ENCODE assay signal across 10 cellular contexts in genomic region chr19:58556633-58557252, GRCh38. TPM values are rescaled to one million over a fixed set of nuclear protein-coding genes. Genes with fewer than 3 reads are reported as not detected.
DNase-seq lines count a peak whose midpoint lies in the region; ATAC-seq and TF ChIP-seq lines count a peak whose summit lies in the region.
"Had no signal": no experiment of that assay in that cellular context is flagged by ENCODE, and none has a peak within 500 bp of the region (broad histone marks: within the 10 kb centered on the region; RNA-seq: fewer than 3 reads in every experiment).

No MANE protein-coding gene starts in this region.

- peak overlapping the region; percentile 90 for H3K27ac Mint-ChIP-seq in progenitor cell of endocrine pancreas

- peaks cover 10% of the 10 kb centered on the region for H3K36me3 Mint-ChIP-seq in progenitor cell of endocrine pancreas (ENCODE audit: insufficient read depth)

- TF ChIP-seq CTCF in DOHH2 (IDR thresholded peaks at IDR 0.05; ENCODE audit: low read depth, low read length, poor library complexity, severe bottlenecking) (no peak), RWPE2 (IDR thresholded peaks at IDR 0.05; ENCODE audit: poor library complexity, severe bottlenecking) (no peak), progenitor cell of endocrine pancreas (IDR thresholded peaks at IDR 0.05; ENCODE audit: unreplicated experiment) (no peak), body of pancreas (IDR thresholded peaks at IDR 0.05) (no peak)

- H3K9me3 Mint-ChIP-seq in progenitor cell of endocrine pancreas (ENCODE audit: low read depth): no peaks in the 10 kb centered on the region

- 43 to 49% methylated on average over 11 of the region's 11 CpGs for WGBS in body of pancreas, 2 donors

- DNase-seq in RWPE2 (ENCODE audit: low spot score): no peak
- DNase-seq in epithelial cell of prostate (ENCODE audit: low read depth, low spot score): no peak
- DNase-seq in progenitor cell of endocrine pancreas (ENCODE audit: low spot score, unreplicated experiment): no peak
- DNase-seq in HuH-7 (ENCODE audit: low spot score): no peak
- no peak for DNase-seq in NOMO-1 treated with DMSO at 0.1 percent for 48 hours (lab: John Stamatoyannopoulos, UW; ENCODE audit: unreplicated experiment)
- no peak for DNase-seq in DMS153 treated with DMSO at 0.1 percent for 48 hours (lab: John Stamatoyannopoulos, UW; ENCODE audit: unreplicated experiment)
- no peak for DNase-seq in body of pancreas
- DNase-seq: foreskin melanocyte, NCI-H69 had no signal

- H3K4me3 Mint-ChIP-seq in progenitor cell of endocrine pancreas (ENCODE audit: low read depth): peak overlapping the region; percentile 92

- peaks cover 51% of the 10 kb centered on the region for H3F3A ChIP-seq in DOHH2 (ENCODE audit: control insufficient read depth, insufficient read depth)

- peaks cover 40% of the 10 kb centered on the region for H3K4me1 Mint-ChIP-seq in progenitor cell of endocrine pancreas (ENCODE audit: low read depth)

- intact Hi-C loops in body of pancreas (cut with DNase I): no loop called here

- H3K27ac ChIP-seq in DOHH2 (ENCODE audit: low read depth, low read length) (peak overlapping the region; percentile 67), RWPE2 (ENCODE audit: poor library complexity, severe bottlenecking) (peak overlapping the region; percentile 90), epithelial cell of prostate (peak overlapping the region; percentile 98), body of pancreas (peak overlapping the region in 2 of 4 donors; percentile 29 to 100)

- TF ChIP-seq POLR2A in body of pancreas (IDR thresholded peaks at IDR 0.05): no peak

- H3K79me2 ChIP-seq in DOHH2 (ENCODE audit: control insufficient read depth, low read length): peaks cover 49% of the 10 kb centered on the region

- H3K9me2 ChIP-seq in DOHH2 (replicated peaks; ENCODE audit: control insufficient read depth, low read length): no peaks in the 10 kb centered on the region

- H3K4me1 ChIP-seq in DOHH2 (ENCODE audit: control insufficient read depth, low read length) (peaks cover 71% of the 10 kb centered on the region), RWPE2 (ENCODE audit: insufficient read depth, poor library complexity, severe bottlenecking) (no peaks in the 10 kb centered on the region), body of pancreas (peaks cover 56% of the 10 kb centered on the region)

- H3K36me3 ChIP-seq in DOHH2 (ENCODE audit: control insufficient read depth, low read length): peaks cover 60% of the 10 kb centered on the region
- H3K36me3 ChIP-seq in RWPE2 (ENCODE audit: low read depth): peaks cover 21% of the 10 kb centered on the region
- H3K36me3 ChIP-seq in body of pancreas (replicated peaks in 1 of 2; ENCODE audit: insufficient read depth in 1 of 2, low read depth in 2 of 2): peaks cover 0 to 4% of the 10 kb centered on the region in 2 donors

- peak overlapping the region; percentile 90 for H3K4me2 ChIP-seq in DOHH2 (ENCODE audit: low read length)

- ATAC-seq in RWPE2 (ENCODE audit: low read depth) (no peak), body of pancreas (no peak)

- H3K27me3 ChIP-seq in DOHH2 (ENCODE audit: control insufficient read depth, low read length) (no peaks in the 10 kb centered on the region), RWPE2 (ENCODE audit: insufficient read depth, poor library complexity, severe bottlenecking) (no peaks in the 10 kb centered on the region), body of pancreas (no peaks in the 10 kb centered on the region)

- H3K9me3 ChIP-seq in DOHH2 (ENCODE audit: control insufficient read depth, insufficient read depth, low read length) (no peaks in the 10 kb centered on the region), RWPE2 (ENCODE audit: severe bottlenecking) (no peaks in the 10 kb centered on the region), body of pancreas (no peaks in the 10 kb centered on the region)

- H4K20me1 ChIP-seq in DOHH2 (ENCODE audit: control insufficient read depth, insufficient read depth, low read depth, low read length): no peaks in the 10 kb centered on the region

- H3K4me3 ChIP-seq in DOHH2 (ENCODE audit: low read length) (peak overlapping the region; percentile 76), RWPE2 (ENCODE audit: severe bottlenecking) (peak overlapping the region; percentile 64), body of pancreas (no peak overlapping the region)

- no peaks in the 10 kb centered on the region for H3K27me3 Mint-ChIP-seq in progenitor cell of endocrine pancreas

RNA-seq across cellular contexts. Expression of gene UBE2M, which starts 1.7 kb away (rescaled TPM):
- 73.0 and 80.4 TPM in 2 replicates for total RNA-seq in progenitor cell of endocrine pancreas
- total RNA-seq in body of pancreas: 10 to 100 TPM; 10.5 to 11.7 TPM

RNA-seq across cellular contexts. Expression of gene CHMP2A, which starts 1.8 kb away (rescaled TPM):
- total RNA-seq in progenitor cell of endocrine pancreas (72.2 and 81.5 TPM in 2 replicates), body of pancreas (10 to 100 TPM; 22.7 to 66.4 TPM)

RNA-seq across cellular contexts. Expression of gene TRIM28, which starts 12.9 kb away (rescaled TPM):
- total RNA-seq in progenitor cell of endocrine pancreas (699 and 731 TPM in 2 replicates), body of pancreas (100 to 1,000 TPM; 244 to 273 TPM)

RNA-seq across cellular contexts. Expression of gene MZF1, which starts 16.4 kb away (rescaled TPM):
- total RNA-seq in progenitor cell of endocrine pancreas (70.9 and 71.3 TPM in 2 replicates), body of pancreas (10 to 100 TPM; 31.4 to 59.3 TPM)

RNA-seq across cellular contexts. Expression of gene ZBTB45, which starts 37.1 kb away (rescaled TPM):
- 22.3 and 22.7 TPM in 2 replicates for total RNA-seq in progenitor cell of endocrine pancreas
- total RNA-seq in body of pancreas: 10 to 100 TPM in 1 of 2 donors, 1 to 10 TPM in 1; 9.9 to 12.9 TPM

Comparison
In these comparisons a context has a peak if more than half of its experiments do, and no peak if none do; other contexts are left out.
1. H3K4me3 ChIP-seq: peak in DOHH2 (single experiment) and RWPE2 (single experiment); none in body of pancreas (0 of 2).